In genomic region chr7:70695804-70696104, GRCh38 we compare ENCODE assay signal across 8 cellular contexts.
DNase-seq lines count a peak whose midpoint lies in the region; FAIRE-seq and TF ChIP-seq lines count a peak whose summit lies in the region.

No MANE protein-coding gene starts in this region.

- no peaks in the 10 kb centered on the region for H3K9me2 ChIP-seq in DOHH2 (replicated peaks; ENCODE audit: control insufficient read depth, low read length)

- H3K36me3 ChIP-seq in DOHH2 (ENCODE audit: control insufficient read depth, low read length) (peaks cover 36% of the 10 kb centered on the region), H1 (ENCODE audit: control insufficient read depth in 2 of 4, insufficient read depth in 4 of 4, low read length in 3 of 4) (peaks cover 0 to 22% (median 2%) of the 10 kb centered on the region in 4 experiments; a peak in 1 of 8 replicates), osteoblast (ENCODE audit: insufficient read depth, low read length) (no peaks in the 10 kb centered on the region)

- no peak overlapping the region for H2BK5ac ChIP-seq in H1 (ENCODE audit: low read depth, low read length)

- no peak overlapping the region for H3K4ac ChIP-seq in H1 (replicated peaks; ENCODE audit: insufficient read length, low read depth, low read length)

- no peak overlapping the region for H4K91ac ChIP-seq in H1 (replicated peaks; ENCODE audit: insufficient read length, low read length)

- CTCF ChIA-PET in H1 (lab: Charles Lee; ENCODE audit: partially characterized antibody) = interaction anchor here (0.6 to 1.8 kb wide), 3 partner anchors 101 to 977 kb away, joined by 4 to 6 read pairs (median 6); no protein-coding TSS in a partner anchor

- no peak overlapping the region for H2BK20ac ChIP-seq in H1 (ENCODE audit: low read length)

- no peaks in the 10 kb centered on the region for H3K79me1 ChIP-seq in H1 (ENCODE audit: low read depth, low read length)

- H3K4me2 ChIP-seq in DOHH2 (ENCODE audit: low read length) = peak overlapping the region; percentile 87
- H3K4me2 ChIP-seq in H1 (ENCODE audit: insufficient read depth in 1 of 2, low read depth in 2 of 2, low read length in 2 of 2) = peak overlapping the region; percentile 76 to 81
- peak overlapping the region; percentile 82 for H3K4me2 ChIP-seq in osteoblast (ENCODE audit: insufficient read depth, low read length)

- POLR2A ChIA-PET in H1 (lab: Charles Lee; ENCODE audit: partially characterized antibody) = interaction anchor here (0.8 to 4.0 kb wide), 13 partner anchors 9 to 329 kb away, joined by 3 to 21 read pairs (median 3); no protein-coding TSS in a partner anchor

- H3K18ac ChIP-seq in H1 (ENCODE audit: extremely low read depth, low read length) = no peak overlapping the region

- H4K20me1 ChIP-seq in DOHH2 (ENCODE audit: control insufficient read depth, insufficient read depth, low read depth, low read length) (peaks cover 34% of the 10 kb centered on the region), H1 (replicated peaks in 1 of 2; ENCODE audit: control insufficient read depth in 1 of 2, insufficient read depth in 2 of 2, low read length in 2 of 2) (peaks cover 2 to 5% of the 10 kb centered on the region in 2 experiments), osteoblast (ENCODE audit: insufficient read depth, low read length) (no peaks in the 10 kb centered on the region)

- H3K4me1 ChIP-seq in DOHH2 (ENCODE audit: control insufficient read depth, low read length) (peaks cover 50% of the 10 kb centered on the region), H1 (replicated peaks in 1 of 4; ENCODE audit: control insufficient read depth in 3 of 4, insufficient read depth in 4 of 4, low read length in 3 of 4) (peaks cover 7 to 28% (median 16%) of the 10 kb centered on the region in 4 experiments; a peak in 6 of 7 replicates), osteoblast (ENCODE audit: insufficient read depth, low read length) (peaks cover 10% of the 10 kb centered on the region)

- H2AK5ac ChIP-seq in H1 (ENCODE audit: low read depth, low read length) = no peak overlapping the region

- H3K27me3 ChIP-seq in DOHH2 (ENCODE audit: control insufficient read depth, low read length) (peaks cover 9% of the 10 kb centered on the region), H1 (replicated peaks in 1 of 4; ENCODE audit: control insufficient read depth in 3 of 4, extremely low read depth in 1 of 4, insufficient read depth in 3 of 4, low read length in 3 of 4) (peaks cover 2 to 14% (median 13%) of the 10 kb centered on the region in 4 experiments; a peak in 6 of 7 replicates), osteoblast (ENCODE audit: insufficient read depth, low read length) (no peaks in the 10 kb centered on the region)

- H4K5ac ChIP-seq in H1 (ENCODE audit: insufficient read length, low read depth, low read length) = no peak overlapping the region

- no peaks in the 10 kb centered on the region for H3K9me3 ChIP-seq in DOHH2 (ENCODE audit: control insufficient read depth, insufficient read depth, low read length)
- no peaks in the 10 kb centered on the region for H3K9me3 ChIP-seq in H1 (ENCODE audit: insufficient read depth in 2 of 2, low read depth in 1 of 2, low read length in 1 of 2)
- no peaks in the 10 kb centered on the region for H3K9me3 ChIP-seq in osteoblast (ENCODE audit: low read depth, low read length)

- WGBS in H1 (ENCODE audit: extremely low coverage in 1 of 2, insufficient coverage in 1 of 2, insufficient read length in 1 of 2, insufficient replicate concordance in 2 of 2, low coverage in 1 of 2, low lambda C conversion rate in 2 of 2, missing lambda C conversion rate in 1 of 2), 2 experiments = 4% methylated on average over 10 of the region's 10 CpGs; no CpG with 5 or more reads in 1 of the 2 experiments

- no peak overlapping the region for H2BK120ac ChIP-seq in H1 (replicated peaks; ENCODE audit: low read depth, low read length)

- no peak overlapping the region for H2BK15ac ChIP-seq in H1 (ENCODE audit: low read length)

- no peak overlapping the region for H3K14ac ChIP-seq in H1 (ENCODE audit: insufficient read length)

- peaks cover 4% of the 10 kb centered on the region for H3K23me2 ChIP-seq in H1 (ENCODE audit: low read depth, low read length)

- no peak for TF ChIP-seq CTCF in DOHH2 (IDR thresholded peaks at IDR 0.05; ENCODE audit: low read depth, low read length, poor library complexity, severe bottlenecking)
- TF ChIP-seq CTCF in H1 (IDR thresholded peaks at IDR 0.05; ENCODE audit: control extremely low read depth in 1 of 3, insufficient read depth in 1 of 3, low read depth in 1 of 3, low read length in 3 of 3) = no peak
- TF ChIP-seq CTCF in osteoblast (IDR thresholded peaks at IDR 0.05; ENCODE audit: extremely low read depth, low read depth, low read length) = no peak

- no peak overlapping the region for H3K56ac ChIP-seq in H1 (replicated peaks; ENCODE audit: insufficient read length, low read depth, low read length)

- FAIRE-seq in H1 (lab: Jason Lieb, UNC) = no peak
- no peak for FAIRE-seq in RCC 7860 (lab: Jason Lieb, UNC)

- peaks cover 26% of the 10 kb centered on the region for H3F3A ChIP-seq in DOHH2 (ENCODE audit: control insufficient read depth, insufficient read depth)

- TF ChIP-seq RAD21 in H1 (IDR thresholded peaks at IDR 0.05 in 1 of 2, conservative IDR thresholded peaks at IDR 0.05 in 1 of 2; ENCODE audit: low read depth in 2 of 2, low read length in 2 of 2) = no peak

- no peak overlapping the region for H2BK12ac ChIP-seq in H1 (ENCODE audit: low read depth, low read length)

- peak; percentile 36 for DNase-seq in M059J (ENCODE audit: low read depth)
- no peak for DNase-seq in H1 (ENCODE audit: low read depth in 1 of 2, low spot score in 2 of 2)
- DNase-seq in osteoblast (ENCODE audit: insufficient read length, low spot score, missing footprints) = peak; percentile 91
- DNase-seq in mesenteric fat pad (ENCODE audit: low spot score) = no peak
- DNase-seq in SW 1271 (lab: John Stamatoyannopoulos, UW) = no peak
- DNase-seq in RCC 7860 (ENCODE audit: low spot score) = no peak
- no peak for DNase-seq in hepatic stellate cell (ENCODE audit: low spot score)

- H2AFZ ChIP-seq in H1 (ENCODE audit: low read length) = no peak overlapping the region
- H2AFZ ChIP-seq in osteoblast (ENCODE audit: low read length) = peak overlapping the region; percentile 87

- peak overlapping the region; percentile 81 to 93 (median 88); a peak in 6 of 7 replicates for H3K9ac ChIP-seq in H1 (replicated peaks in 1 of 4; ENCODE audit: extremely low read depth in 1 of 4, low read depth in 3 of 4, low read length in 3 of 4)

- H3K23ac ChIP-seq in H1 (ENCODE audit: insufficient read length) = no peak overlapping the region

- H3K79me2 ChIP-seq in DOHH2 (ENCODE audit: control insufficient read depth, low read length) = peaks cover 61% of the 10 kb centered on the region
- peaks cover 21 to 55% of the 10 kb centered on the region in 2 experiments for H3K79me2 ChIP-seq in H1 (ENCODE audit: control insufficient read depth in 1 of 2, insufficient read depth in 2 of 2, low read length in 2 of 2)
- peaks cover 40% of the 10 kb centered on the region for H3K79me2 ChIP-seq in osteoblast (ENCODE audit: insufficient read depth, low read length)

- no peak for TF ChIP-seq POLR2A in H1 (IDR thresholded peaks at IDR 0.05; ENCODE audit: control extremely low read depth in 1 of 2, low read depth in 2 of 2, low read length in 2 of 2)

- H3K4me3 ChIP-seq in DOHH2 (ENCODE audit: low read length) = peak overlapping the region; percentile 78
- H3K4me3 ChIP-seq in H1 (ENCODE audit: extremely low read depth in 1 of 4, insufficient read depth in 2 of 4, low read depth in 3 of 4, low read length in 4 of 4) = peak overlapping the region; percentile 90 to 98 (median 92)
- H3K4me3 ChIP-seq in osteoblast (ENCODE audit: insufficient read depth, low read length) = peak overlapping the region; percentile 88

- no peak for TF ChIP-seq EP300 in H1 (IDR thresholded peaks at IDR 0.05; ENCODE audit: borderline replicate concordance in 1 of 2, low read depth in 2 of 2, low read length in 2 of 2)

- H4K8ac ChIP-seq in H1 (ENCODE audit: extremely low read depth, insufficient read depth, low read length) = no peak overlapping the region

- H3K27ac ChIP-seq in DOHH2 (ENCODE audit: low read depth, low read length) (peak overlapping the region; percentile 17), H1 (ENCODE audit: low read depth, low read length) (no peak overlapping the region; the same call in 1 of the 2 replicates), osteoblast (ENCODE audit: low read depth, low read length) (peak overlapping the region; percentile 54)

TF ChIP-seq in H1, 55 proteins besides CTCF, POLR2A, EP300 and RAD21:
- TF ChIP-seq JUND (IDR thresholded peaks at IDR 0.05; ENCODE audit: low read length) = no peak
- peak in 1 of 2 experiments; percentile 17; a peak in 1 of 4 replicates for TF ChIP-seq SIN3A (conservative IDR thresholded peaks at IDR 0.05 in 1 of 2, IDR thresholded peaks at IDR 0.05 in 1 of 2; ENCODE audit: low read depth in 1 of 2, low read length in 2 of 2)
- peak; percentile 49 for TF ChIP-seq TAF7 (optimal IDR thresholded peaks at IDR 0.05; ENCODE audit: borderline replicate concordance, low read depth, low read length)
- peak; percentile 75; the same call in 1 of the 2 replicates for TF ChIP-seq ATF2 (IDR thresholded peaks at IDR 0.05; ENCODE audit: low read length)
- no peak for TF ChIP-seq KDM5A (IDR thresholded peaks at IDR 0.05; ENCODE audit: low read length)
TF ChIP-seq in H1: peak in this region for 3.

Comparison
In these comparisons a context has a peak if more than half of its experiments do, and no peak if none do; other contexts are left out.
1. DNase-seq: peak in M059J (single experiment) and osteoblast (single experiment); none in H1 (0 of 2), mesenteric fat pad (single experiment), SW 1271 (0 of 2), RCC 7860 (single experiment) and hepatic stellate cell (single experiment).
2. Peak in every context shown above with its lines, with median percentiles within 50 percentile points of each other: H3K4me2 ChIP-seq and H3K4me3 ChIP-seq.